In the genomic region with DNA sequence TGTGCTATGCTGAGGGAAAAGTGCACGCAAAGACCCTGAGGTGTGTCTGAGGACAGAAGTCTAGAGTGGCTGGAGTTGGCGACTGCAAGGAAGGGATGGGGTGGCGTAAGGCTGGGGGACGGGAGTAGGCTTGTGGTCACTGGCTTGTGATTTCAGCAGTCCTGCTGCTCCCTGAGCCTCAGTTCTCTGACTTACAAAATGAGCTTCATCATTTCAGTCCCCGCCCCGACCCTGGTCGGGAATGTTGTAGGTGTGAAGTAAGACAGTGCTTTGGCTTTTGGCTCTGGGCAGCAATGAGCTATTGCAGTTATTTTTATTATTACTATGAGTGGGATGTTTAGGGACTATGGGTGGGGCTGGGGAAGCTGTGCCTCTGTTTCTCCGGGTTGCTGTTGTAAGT, we compare ENCODE assay signal across 18 cellular contexts. TPM values are rescaled to one million over a fixed set of nuclear protein-coding genes. Genes with fewer than 3 reads are reported as not detected.
DNase-seq lines count a peak whose midpoint lies in the region; ATAC-seq, FAIRE-seq and TF ChIP-seq lines count a peak whose summit lies in the region.
"Had no signal": no experiment of that assay in that cellular context is flagged by ENCODE, and none has a peak within 500 bp of the region (broad histone marks: within the 10 kb centered on the region; RNA-seq: fewer than 3 reads in every experiment).

No MANE protein-coding gene starts in this region.

- no peak for TF ChIP-seq POLR2A in HepG2 (IDR thresholded peaks at IDR 0.05; ENCODE audit: insufficient read depth in 1 of 2, low read depth in 2 of 2, low read length in 2 of 2)
- TF ChIP-seq POLR2A in right lobe of liver (IDR thresholded peaks at IDR 0.05): no peak
- no peak for TF ChIP-seq POLR2A in gastroesophageal sphincter (IDR thresholded peaks at IDR 0.05)

- H3K4me2 ChIP-seq in HepG2 (ENCODE audit: low read depth, low read length) (no peak overlapping the region), parathyroid adenoma (ENCODE audit: low read length) (no peak overlapping the region)
- H3K4me2 ChIP-seq: smooth muscle cell had no signal

- CTCF ChIA-PET in HepG2 (lab: Yijun Ruan, JAX; ENCODE audit: low intra/inter-chr PET ratio, low total read pairs): interaction anchor here (2.3 kb wide), 1 partner anchor 12 kb away, joined by 9 read pairs; no protein-coding TSS in a partner anchor

- H3K9me3 ChIP-seq in HepG2 (ENCODE audit: low read length) (no peaks in the 10 kb centered on the region), right lobe of liver (no peaks in the 10 kb centered on the region), gastroesophageal sphincter (no peaks in the 10 kb centered on the region), parathyroid adenoma (ENCODE audit: control insufficient read depth, low read length) (no peaks in the 10 kb centered on the region)

- TF ChIP-seq RAD21 in HepG2 (CRISPR knock-in tag; IDR thresholded peaks at IDR 0.05): no peak

- in situ Hi-C loops in HepG2 (cut with HindIII; ENCODE audit: extremely low pct_ligation_motif_present, low pct_unique_long_range_greater_than_20kb): no loop called here

- H3K4me1 ChIP-seq in HepG2 (ENCODE audit: insufficient read depth, low read length) (peaks cover 77% of the 10 kb centered on the region), right lobe of liver (peaks cover 0 to 18% (median 0%) of the 10 kb centered on the region in 4 donors), gastroesophageal sphincter (peaks cover 0 to 55% (median 11%) of the 10 kb centered on the region in 3 donors), parathyroid adenoma (peaks cover 12% of the 10 kb centered on the region)

- POLR2A ChIA-PET in HepG2 (lab: Yijun Ruan, JAX): interaction anchor here (0.8 to 6.9 kb wide), 6 partner anchors 9 to 98 kb away, joined by 3 to 127 read pairs (median 6); partner anchors contain the start of genes ADGRG1 and KATNB1

- intact Hi-C loops in HepG2 (cut with micrococcal nuclease; ENCODE audit: unreplicated experiment) (no loop called here), right lobe of liver (cut with DNase I) (no loop called here)

- FAIRE-seq in HepG2 (lab: Jason Lieb, UNC): peak; percentile 18

- ATAC-seq in HepG2 (no peak), right lobe of liver (no peak), gastroesophageal sphincter (peak; percentile 32)
- ATAC-seq: esophagus mucosa had no signal

- H3K4me3 ChIP-seq in HepG2 (replicated peaks in 1 of 3; ENCODE audit: insufficient read depth in 1 of 3, low read depth in 2 of 3, low read length in 3 of 3) (no peak overlapping the region), right lobe of liver (no peak overlapping the region), gastroesophageal sphincter (no peak overlapping the region), parathyroid adenoma (ENCODE audit: low read depth, low read length) (no peak overlapping the region)
- H3K4me3 ChIP-seq: smooth muscle cell had no signal

- WGBS in HepG2 (ENCODE audit: low lambda C conversion rate): 87% methylated on average over 8 of the region's 8 CpGs
- whole genome bisulfite sequencing in right lobe of liver (ENCODE audit: insufficient coverage, low coverage, low lambda C conversion rate, missing lambda C conversion rate): 72% methylated on average over 3 of the region's 8 CpGs
- WGBS in gastroesophageal sphincter (ENCODE audit: low coverage in 1 of 2), 2 donors: 51 to 93% methylated on average over 5 to 6 of the region's 8 CpGs

- no peaks in the 10 kb centered on the region for H3K27me3 ChIP-seq in HepG2 (ENCODE audit: control insufficient read depth in 1 of 2, insufficient read depth in 2 of 2, low read length in 2 of 2)
- H3K27me3 ChIP-seq in right lobe of liver: no peaks in the 10 kb centered on the region
- peaks cover 35% of the 10 kb centered on the region for H3K27me3 ChIP-seq in gastroesophageal sphincter
- H3K27me3 ChIP-seq in parathyroid adenoma (ENCODE audit: control insufficient read depth, insufficient read depth, low read length): no peaks in the 10 kb centered on the region
- H3K27me3 ChIP-seq: brain microvascular endothelial cell had no signal

- H3K36me3 ChIP-seq in HepG2 (replicated peaks in 1 of 2; ENCODE audit: control insufficient read depth in 1 of 2, insufficient read depth in 2 of 2, low read length in 2 of 2) (no peaks in the 10 kb centered on the region), right lobe of liver (no peaks in the 10 kb centered on the region), gastroesophageal sphincter (no peaks in the 10 kb centered on the region), parathyroid adenoma (ENCODE audit: control insufficient read depth, insufficient read depth, low read length) (no peaks in the 10 kb centered on the region)
- H3K36me3 ChIP-seq: brain microvascular endothelial cell had no signal

- TF ChIP-seq CTCF in HepG2 (CRISPR knock-in tag; IDR thresholded peaks at IDR 0.05) (no peak), right lobe of liver (IDR thresholded peaks at IDR 0.05) (no peak), gastroesophageal sphincter (IDR thresholded peaks at IDR 0.05) (no peak), parathyroid adenoma (IDR thresholded peaks at IDR 0.05) (no peak)

- TF ChIP-seq EP300 in HepG2 (IDR thresholded peaks at IDR 0.05; ENCODE audit: low read depth in 2 of 2, low read length in 2 of 2) (no peak), HepG2 (CRISPR knock-in tag; IDR thresholded peaks at IDR 0.05; ENCODE audit: borderline replicate concordance) (no peak), gastroesophageal sphincter (IDR thresholded peaks at IDR 0.05) (no peak)

- H3K27ac ChIP-seq in HepG2 (ENCODE audit: extremely low read length, insufficient read depth, low read length): no peak overlapping the region
- no peak overlapping the region for H3K27ac ChIP-seq in right lobe of liver
- peak overlapping the region in 3 of 4 donors; percentile 54 to 65 (median 64) for H3K27ac ChIP-seq in gastroesophageal sphincter
- H3K27ac ChIP-seq in parathyroid adenoma: peak overlapping the region; percentile 63
- H3K27ac ChIP-seq: brain microvascular endothelial cell had no signal

- H4K20me1 ChIP-seq in HepG2 (ENCODE audit: insufficient read depth, low read length): no peaks in the 10 kb centered on the region

- no peak overlapping the region for H2AFZ ChIP-seq in HepG2 (ENCODE audit: low read length)
- no peak overlapping the region for H2AFZ ChIP-seq in parathyroid adenoma

- DNase-seq in HepG2 (ENCODE audit: low spot score): no peak
- DNase-seq in right lobe of liver: no peak
- DNase-seq in H4 (ENCODE audit: low spot score): no peak
- DNase-seq in DMS 273 (lab: John Stamatoyannopoulos, UW; ENCODE audit: unreplicated experiment): no peak
- DNase-seq in cortex of kidney (lab: John Stamatoyannopoulos, UW): no peak
- DNase-seq in EL: no peak
- DNase-seq: activated gamma-delta T cell, brain microvascular endothelial cell, DMS 273 treated with DMSO at 0.1 percent for 48 hours, KG1, NCI-H526 treated with DMSO at 0.1 percent for 48 hours, T1000 had no signal

- H3K9ac ChIP-seq in HepG2 (ENCODE audit: insufficient read depth, low read depth, low read length) (no peak overlapping the region), parathyroid adenoma (no peak overlapping the region)

- BruUV-seq in HepG2 (replicated peaks; lab: Mats Ljungman, UMichigan): no TSS peak

- no peaks in the 10 kb centered on the region for H3K79me2 ChIP-seq in HepG2 (ENCODE audit: insufficient read depth, low read length)
- peaks cover 31% of the 10 kb centered on the region for H3K79me2 ChIP-seq in parathyroid adenoma

RNA-seq across cellular contexts. Expression of gene ADGRG1, which starts 8.6 kb away (rescaled TPM):
- 2.8 and 5.9 TPM in 2 replicates for total RNA-seq in HepG2 (2016; rRNA removed; fragmentation: Illumina TruSeq; extraction: Trizol)
- 1.1 and 2.0 TPM in 2 replicates for total RNA-seq in HepG2 (2016; cell fraction: cytosol; rRNA removed; fragmentation: Illumina TruSeq; extraction: Trizol; ENCODE audit: low read depth)
- total RNA-seq in HepG2 (2016; cell fraction: insoluble cytoplasmic fraction; rRNA removed; fragmentation: Illumina TruSeq; extraction: Trizol): 2.8 and 5.0 TPM in 2 replicates
- 3.1 and 3.2 TPM in 2 replicates for total RNA-seq in HepG2 (2016; cell fraction: membrane; rRNA removed; fragmentation: Illumina TruSeq; extraction: Trizol)
- 7.2 and 8.0 TPM in 2 replicates for total RNA-seq in HepG2 (2016; cell fraction: nucleus; rRNA removed; fragmentation: Illumina TruSeq; extraction: Trizol)
- polyA plus RNA-seq in HepG2 (2011; rRNA removed): 2.7 and 3.3 TPM in 2 replicates
- 1.8 and 2.1 TPM in 2 replicates for polyA plus RNA-seq in HepG2 (2011; cell fraction: cytosol; rRNA removed)
- polyA plus RNA-seq in HepG2 (2011; cell fraction: nucleus; rRNA removed): 5.0 and 7.4 TPM in 2 replicates
- 2.3 and 3.3 TPM in 2 replicates for polyA plus RNA-seq in HepG2 (2012)
- 0.83 and 1.3 TPM in 2 replicates for polyA plus RNA-seq in HepG2 (2016; cell fraction: cytosol; fragmentation: Illumina TruSeq; extraction: Trizol; ENCODE audit: low read depth)
- polyA plus RNA-seq in HepG2 (2016; cell fraction: insoluble cytoplasmic fraction; fragmentation: Illumina TruSeq; extraction: Trizol; ENCODE audit: low read depth): 2.4 and 5.1 TPM in 2 replicates
- 2.8 and 3.2 TPM in 2 replicates for polyA plus RNA-seq in HepG2 (2016; cell fraction: membrane; fragmentation: Illumina TruSeq; extraction: Trizol; ENCODE audit: low read depth)
- 14.1 and 15.0 TPM in 2 replicates for polyA plus RNA-seq in HepG2 (2016; cell fraction: nucleus; fragmentation: Illumina TruSeq; extraction: Trizol; ENCODE audit: insufficient read depth, low read depth)
- 4.0 and 29.5 TPM in 2 replicates for polyA minus RNA-seq in HepG2 (2011; rRNA and poly(A)+ RNA removed; ENCODE audit: low replicate concordance)
- 1.8 and 1.9 TPM in 2 replicates for polyA minus RNA-seq in HepG2 (2011; cell fraction: cytosol; rRNA and poly(A)+ RNA removed)
- 2.4 and 2.8 TPM in 2 replicates for polyA minus RNA-seq in HepG2 (2011; cell fraction: nucleus; rRNA and poly(A)+ RNA removed)
- 1 to 10 TPM; 1.8 to 4.2 (median 3.4) TPM for total RNA-seq in right lobe of liver
- 10 to 100 TPM in 2 of 4 donors, 1 to 10 TPM in 2; 7.0 to 20.1 (median 12.6) TPM for total RNA-seq in gastroesophageal sphincter
- 1.2 and 1.3 TPM in 2 replicates for total RNA-seq in H4 (2014; rRNA removed; shearing (Covaris generic))

RNA-seq across cellular contexts. Expression of gene ADGRG3, which starts 31.1 kb away (rescaled TPM):
- total RNA-seq in HepG2 (2016; rRNA removed; fragmentation: Illumina TruSeq; extraction: Trizol): 1.0 and 2.7 TPM in 2 replicates
- total RNA-seq in HepG2 (2016; cell fraction: cytosol; rRNA removed; fragmentation: Illumina TruSeq; extraction: Trizol; ENCODE audit: low read depth): 0.79 and 1.1 TPM in 2 replicates
- 1.1 and 2.2 TPM in 2 replicates for total RNA-seq in HepG2 (2016; cell fraction: insoluble cytoplasmic fraction; rRNA removed; fragmentation: Illumina TruSeq; extraction: Trizol)
- total RNA-seq in HepG2 (2016; cell fraction: membrane; rRNA removed; fragmentation: Illumina TruSeq; extraction: Trizol): 1.0 and 1.5 TPM in 2 replicates
- 2.3 and 2.7 TPM in 2 replicates for total RNA-seq in HepG2 (2016; cell fraction: nucleus; rRNA removed; fragmentation: Illumina TruSeq; extraction: Trizol)
- polyA plus RNA-seq in HepG2 (2011; rRNA removed): 11.8 and 13.6 TPM in 2 replicates
- polyA plus RNA-seq in HepG2 (2011; cell fraction: cytosol; rRNA removed): 10.8 and 11.2 TPM in 2 replicates
- 21.1 and 23.7 TPM in 2 replicates for polyA plus RNA-seq in HepG2 (2011; cell fraction: nucleus; rRNA removed)
- 5.8 and 8.1 TPM in 2 replicates for polyA plus RNA-seq in HepG2 (2012)
- polyA plus RNA-seq in HepG2 (2016; cell fraction: cytosol; fragmentation: Illumina TruSeq; extraction: Trizol; ENCODE audit: low read depth): 0.49 and 0.54 TPM in 2 replicates
- polyA plus RNA-seq in HepG2 (2016; cell fraction: insoluble cytoplasmic fraction; fragmentation: Illumina TruSeq; extraction: Trizol; ENCODE audit: low read depth): 1.3 TPM in 2 replicates
- 0.65 and 1.0 TPM in 2 replicates for polyA plus RNA-seq in HepG2 (2016; cell fraction: membrane; fragmentation: Illumina TruSeq; extraction: Trizol; ENCODE audit: low read depth)
- 5.4 and 6.5 TPM in 2 replicates for polyA plus RNA-seq in HepG2 (2016; cell fraction: nucleus; fragmentation: Illumina TruSeq; extraction: Trizol; ENCODE audit: insufficient read depth, low read depth)
- polyA minus RNA-seq in HepG2 (2011; rRNA and poly(A)+ RNA removed; ENCODE audit: low replicate concordance): 0.91 and 31.9 TPM in 2 replicates
- polyA minus RNA-seq in HepG2 (2011; cell fraction: cytosol; rRNA and poly(A)+ RNA removed): 4.7 and 5.3 TPM in 2 replicates
- polyA minus RNA-seq in HepG2 (2011; cell fraction: nucleus; rRNA and poly(A)+ RNA removed): 8.9 and 10.4 TPM in 2 replicates
- 1 to 10 TPM in 1 of 6 experiments, under 1 TPM in 5; 0.37 to 1.6 (median 0.83) TPM for total RNA-seq in right lobe of liver
- total RNA-seq in gastroesophageal sphincter: 1 to 10 TPM in 3 of 4 donors, under 1 TPM in 1; 0.31 to 7.4 (median 2.2) TPM
- total RNA-seq in H4 (2014; rRNA removed; shearing (Covaris generic)): not detected in 2 replicates
- total RNA-seq: RPMI7951 had no signal
- polyA plus RNA-seq: AG04450, smooth muscle cell had no signal

RNA-seq across cellular contexts. Expression of gene DRC7, which starts 57.6 kb away (rescaled TPM):
- total RNA-seq in HepG2 (2016; rRNA removed; fragmentation: Illumina TruSeq; extraction: Trizol) (2.7 and 3.4 TPM in 2 replicates), right lobe of liver (under 1 TPM; 0.06 to 0.37 (median 0.19) TPM), gastroesophageal sphincter (under 1 TPM in 1 of 4 donors, not detected in 3; 0.15 TPM)
- 0.26 and 1.5 TPM in 2 replicates for total RNA-seq in HepG2 (2016; cell fraction: cytosol; rRNA removed; fragmentation: Illumina TruSeq; extraction: Trizol; ENCODE audit: low read depth)
- total RNA-seq in HepG2 (2016; cell fraction: insoluble cytoplasmic fraction; rRNA removed; fragmentation: Illumina TruSeq; extraction: Trizol): 2.4 and 2.5 TPM in 2 replicates
- total RNA-seq in HepG2 (2016; cell fraction: membrane; rRNA removed; fragmentation: Illumina TruSeq; extraction: Trizol): 1.4 and 2.1 TPM in 2 replicates
- 0.59 and 1.6 TPM in 2 replicates for total RNA-seq in HepG2 (2016; cell fraction: nucleus; rRNA removed; fragmentation: Illumina TruSeq; extraction: Trizol)
- 3.4 and 3.5 TPM in 2 replicates for polyA plus RNA-seq in HepG2 (2011; rRNA removed)
- 2.7 and 3.1 TPM in 2 replicates for polyA plus RNA-seq in HepG2 (2011; cell fraction: cytosol; rRNA removed)
- 3.4 TPM in 2 replicates for polyA plus RNA-seq in HepG2 (2011; cell fraction: nucleus; rRNA removed)
- polyA plus RNA-seq in HepG2 (2012): 4.1 and 4.4 TPM in 2 replicates
- 0.70 and 1.3 TPM in 2 replicates for polyA plus RNA-seq in HepG2 (2016; cell fraction: cytosol; fragmentation: Illumina TruSeq; extraction: Trizol; ENCODE audit: low read depth)
- 2.0 and 2.4 TPM in 2 replicates for polyA plus RNA-seq in HepG2 (2016; cell fraction: insoluble cytoplasmic fraction; fragmentation: Illumina TruSeq; extraction: Trizol; ENCODE audit: low read depth)
- polyA plus RNA-seq in HepG2 (2016; cell fraction: membrane; fragmentation: Illumina TruSeq; extraction: Trizol; ENCODE audit: low read depth): 1.0 and 1.1 TPM in 2 replicates
- polyA plus RNA-seq in HepG2 (2016; cell fraction: nucleus; fragmentation: Illumina TruSeq; extraction: Trizol; ENCODE audit: insufficient read depth, low read depth): 1.6 and 1.8 TPM in 2 replicates
- polyA minus RNA-seq in HepG2 (2011; rRNA and poly(A)+ RNA removed; ENCODE audit: low replicate concordance): 1.2 TPM in 1 of 2 replicates, not detected in the other
- polyA minus RNA-seq in HepG2 (2011; cell fraction: cytosol; rRNA and poly(A)+ RNA removed): 0.99 and 1.1 TPM in 2 replicates
- polyA minus RNA-seq in HepG2 (2011; cell fraction: nucleus; rRNA and poly(A)+ RNA removed): 1.3 and 2.5 TPM in 2 replicates
- 0.02 TPM in 1 of 2 replicates, not detected in the other for total RNA-seq in H4 (2014; rRNA removed; shearing (Covaris generic))
- total RNA-seq: esophagus mucosa, RPMI7951 had no signal
- polyA plus RNA-seq: AG04450, smooth muscle cell had no signal

Comparison
In these comparisons a context has a peak if more than half of its experiments do, and no peak if none do; other contexts are left out.
1. H3K27ac ChIP-seq: peak in gastroesophageal sphincter (3 of 4) and parathyroid adenoma (single experiment); none in HepG2 (single experiment) and right lobe of liver (0 of 3).